In genomic region chr22:38220163-38220562, GRCh38 we compare ENCODE assay signal across 1 cellular context.
TF ChIP-seq lines count a peak whose summit lies in the region.

No MANE protein-coding gene starts in this region.

TF ChIP-seq in SK-N-SH, 30 proteins besides CTCF, POLR2A, EP300 and RAD21:
- TF ChIP-seq ELF1 (IDR thresholded peaks at IDR 0.05), result no peak
- TF ChIP-seq YY1 (IDR thresholded peaks at IDR 0.05; ENCODE audit: low read depth), result no peak
- no peak for TF ChIP-seq RFX5 (IDR thresholded peaks at IDR 0.05; ENCODE audit: low read length)
- TF ChIP-seq TAF1 (IDR thresholded peaks at IDR 0.05; ENCODE audit: borderline replicate concordance, low read depth, low read length), result no peak
- TF ChIP-seq RCOR1 (IDR thresholded peaks at IDR 0.05; ENCODE audit: low read length), result no peak
- no peak for TF ChIP-seq FOXM1 (IDR thresholded peaks at IDR 0.05; ENCODE audit: low read depth)
- no peak for TF ChIP-seq MAX (IDR thresholded peaks at IDR 0.05; ENCODE audit: low read depth)
- no peak for TF ChIP-seq SIN3A (IDR thresholded peaks at IDR 0.05; ENCODE audit: borderline replicate concordance, low read depth, low read length)
- TF ChIP-seq TEAD4 (IDR thresholded peaks at IDR 0.05; ENCODE audit: borderline replicate concordance, insufficient read depth), result no peak
- no peak for TF ChIP-seq FOXJ3 (CRISPR knock-in tag; IDR thresholded peaks at IDR 0.05)
- TF ChIP-seq NFIC (IDR thresholded peaks at IDR 0.05; ENCODE audit: borderline replicate concordance), result no peak
- TF ChIP-seq CHD2 (IDR thresholded peaks at IDR 0.05; ENCODE audit: low read length, partially characterized antibody), result no peak
- TF ChIP-seq ZBTB33 (IDR thresholded peaks at IDR 0.05; ENCODE audit: borderline replicate concordance, low read depth), result no peak
- no peak for TF ChIP-seq POLR2AphosphoS5 (IDR thresholded peaks at IDR 0.05; ENCODE audit: low read depth, low read length)
